In the genomic region with DNA sequence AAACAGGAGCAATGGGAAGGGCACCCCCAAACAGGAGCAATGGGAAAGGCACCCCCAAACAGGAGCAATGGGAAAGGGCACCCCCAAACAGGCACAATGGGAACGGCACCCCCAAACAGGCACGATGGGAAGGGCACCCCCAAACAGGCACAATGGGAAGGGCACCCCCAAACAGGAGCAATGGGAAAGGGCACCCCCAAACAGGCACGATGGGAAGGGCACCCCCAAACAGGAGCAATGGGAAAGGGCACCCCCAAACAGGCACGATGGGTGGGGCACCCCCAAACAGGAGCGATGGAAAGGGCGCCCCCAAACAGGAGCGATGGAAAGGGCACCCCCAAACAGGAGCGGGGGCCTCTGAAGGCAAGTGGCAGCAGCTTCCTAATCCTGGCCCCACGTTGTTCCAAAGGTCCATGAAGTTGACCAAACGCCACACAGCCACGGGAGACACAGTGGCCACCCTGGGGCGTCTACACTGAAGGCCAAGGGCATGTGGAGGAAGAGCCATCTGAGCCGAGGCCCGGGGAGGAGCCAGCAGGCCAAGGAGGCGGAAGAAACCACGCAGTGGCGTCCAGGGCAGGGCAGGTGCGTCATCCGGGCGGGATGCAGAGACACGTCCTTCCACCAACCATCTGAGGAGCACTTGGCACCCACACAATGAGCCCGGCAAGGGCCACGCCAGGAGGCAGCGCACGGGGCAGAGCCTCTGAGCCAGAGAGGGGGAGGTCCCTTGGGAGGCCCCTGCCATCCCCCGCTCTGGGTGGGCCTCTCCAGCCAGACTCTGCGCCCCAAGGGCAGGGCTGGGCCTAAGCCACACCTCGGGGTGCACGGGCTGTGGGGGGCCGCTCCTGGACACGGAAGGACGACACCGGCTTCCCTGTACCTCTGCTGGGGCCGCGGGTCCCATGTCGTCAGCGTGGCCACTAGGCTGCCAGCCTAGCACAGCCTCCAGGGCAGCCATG, we compare ENCODE assay signal across 16 cellular contexts. TPM values are rescaled to one million over a fixed set of nuclear protein-coding genes. Genes with fewer than 3 reads are reported as not detected.
A peak's percentile ranks its signal among the peaks of the same experiment; 100 is the strongest.
DNase-seq lines count a peak whose midpoint lies in the region; ATAC-seq, FAIRE-seq and TF ChIP-seq lines count a peak whose summit lies in the region.
"Had no signal": no experiment of that assay in that cellular context is flagged by ENCODE, and none has a peak within 500 bp of the region (broad histone marks: within the 10 kb centered on the region; RNA-seq: fewer than 3 reads in every experiment).

No MANE protein-coding gene starts in this region.

- H3K9me3 Mint-ChIP-seq in chondrocyte (ENCODE audit: low read depth) = no peaks in the 10 kb centered on the region
- H3K9me3 Mint-ChIP-seq: CD4-positive, CD25-positive, alpha-beta regulatory T cell had no signal

- peak overlapping the region; percentile 95 for H3K4me2 ChIP-seq in BLaER1
- H3K4me2 ChIP-seq: A549, PC-9 had no signal

- peaks cover 20% of the 10 kb centered on the region for H3K27me3 Mint-ChIP-seq in chondrocyte (ENCODE audit: low read depth)

- no peaks in the 10 kb centered on the region for H4K20me1 ChIP-seq in BLaER1

- peak overlapping the region; percentile 59 for H3K27ac ChIP-seq in BLaER1
- H3K27ac ChIP-seq: A549, PC-9, SK-N-MC had no signal

- DNase-seq in HTR-8/SVneo (ENCODE audit: insufficient read length, low spot score) (no peak), chondrocyte (ENCODE audit: low spot score) (no peak), mucosa of descending colon (peak in 2 of 3 donors; percentile 37 to 76), NCI-H1105 treated with DMSO at 0.1 percent for 48 hours (lab: John Stamatoyannopoulos, UW) (no peak), glomerular visceral epithelial cell (ENCODE audit: extremely low spot score) (no peak), sciatic nerve (ENCODE audit: low spot score) (no peak)
- no peak for DNase-seq in activated CD4-positive, alpha-beta T cell treated with anti-CD3 and anti-CD28 coated beads, Interleukin-2, amount 50 U/mL, for 1 hour
- DNase-seq: CD4-positive, CD25-positive, alpha-beta regulatory T cell; HCEC 1CT had no signal

- peak overlapping the region; percentile 27 for H3K27ac Mint-ChIP-seq in chondrocyte (ENCODE audit: unreplicated experiment)

- no peak for TF ChIP-seq CTCF in chondrocyte (IDR thresholded peaks at IDR 0.05)
- no peak for TF ChIP-seq CTCF in mucosa of descending colon (IDR thresholded peaks at IDR 0.05)

- H3K4me3 ChIP-seq in BLaER1 (peak overlapping the region; percentile 35; the same call in 1 of the 2 replicates), mucosa of descending colon (no peak overlapping the region)
- H3K4me3 ChIP-seq: A549, GM12878, PC-9, SK-N-MC had no signal

- peak overlapping the region; percentile 14; the same call in 1 of the 2 replicates for H3K9ac ChIP-seq in BLaER1

- intact Hi-C loops in mucosa of descending colon (cut with DNase I, micrococcal nuclease) (no loop called here), sciatic nerve (cut with DNase I) (no loop called here)

- H3K4me1 ChIP-seq in BLaER1 (peaks cover 83% of the 10 kb centered on the region), mucosa of descending colon (ENCODE audit: low read depth) (peaks cover 9% of the 10 kb centered on the region)
- H3K4me1 ChIP-seq: A549 had no signal

- H3K9me3 ChIP-seq in BLaER1 (no peaks in the 10 kb centered on the region), mucosa of descending colon (no peaks in the 10 kb centered on the region)
- H3K9me3 ChIP-seq: A549 had no signal

- FAIRE-seq in HTR-8/SVneo (lab: Jason Lieb, UNC) = peak; percentile 72
- FAIRE-seq: A549, GM12878, GM18507 had no signal

- H3K4me3 Mint-ChIP-seq in chondrocyte (ENCODE audit: unreplicated experiment) = no peak overlapping the region
- H3K4me3 Mint-ChIP-seq: CD4-positive, CD25-positive, alpha-beta regulatory T cell had no signal

- ATAC-seq in mucosa of descending colon (peak; percentile 83), sciatic nerve (no peak)
- ATAC-seq: A549, GM12878 had no signal

- H3K36me3 Mint-ChIP-seq in chondrocyte (ENCODE audit: low read depth) = no peaks in the 10 kb centered on the region
- H3K36me3 Mint-ChIP-seq: CD4-positive, CD25-positive, alpha-beta regulatory T cell had no signal

- no peaks in the 10 kb centered on the region for H3K27me3 ChIP-seq in BLaER1

- H3K36me3 ChIP-seq in BLaER1 (no peaks in the 10 kb centered on the region), mucosa of descending colon (ENCODE audit: low read depth) (no peaks in the 10 kb centered on the region)

- peaks cover 9% of the 10 kb centered on the region for H3K4me1 Mint-ChIP-seq in chondrocyte (ENCODE audit: low read depth)

RNA-seq across cellular contexts. Expression of gene NTSR1, which starts 21.5 kb away (rescaled TPM):
- total RNA-seq in chondrocyte = 0.10 TPM in 1 of 3 replicates, not detected in the others
- 10 to 100 TPM in 1 of 3 donors, under 1 TPM in 1, not detected in 1; 0.31 to 22.1 TPM for total RNA-seq in mucosa of descending colon
- 0.09 TPM for total RNA-seq in sciatic nerve
- total RNA-seq: G401, GM12878 had no signal

RNA-seq across cellular contexts. Expression of gene SLCO4A1, which starts 44.8 kb away (rescaled TPM):
- total RNA-seq in chondrocyte = not detected in 3 replicates
- 10 to 100 TPM; 13.3 to 18.5 (median 15.0) TPM for total RNA-seq in mucosa of descending colon
- 31.1 TPM for total RNA-seq in sciatic nerve

Comparison
In these comparisons a context has a peak if more than half of its experiments do, and no peak if none do; other contexts are left out.
1. DNase-seq: peak in mucosa of descending colon (2 of 3); none in HTR-8/SVneo (single experiment), chondrocyte (single experiment), NCI-H1105 treated with DMSO at 0.1 percent for 48 hours (single experiment), glomerular visceral epithelial cell (single experiment), sciatic nerve (single experiment) and activated CD4-positive, alpha-beta T cell treated with anti-CD3 and anti-CD28 coated beads, Interleukin-2, amount 50 U/mL, for 1 hour (single experiment).
2. RNA of gene SLCO4A1, which starts 44.8 kb away (total RNA-seq): 31.1 TPM in sciatic nerve (single experiment) and 13.3 to 18.5 TPM in mucosa of descending colon; not detected in chondrocyte; every median in the first group is over 10 times any median in the second.